ENCODE assay signal across 20 cellular contexts in the genomic region with DNA sequence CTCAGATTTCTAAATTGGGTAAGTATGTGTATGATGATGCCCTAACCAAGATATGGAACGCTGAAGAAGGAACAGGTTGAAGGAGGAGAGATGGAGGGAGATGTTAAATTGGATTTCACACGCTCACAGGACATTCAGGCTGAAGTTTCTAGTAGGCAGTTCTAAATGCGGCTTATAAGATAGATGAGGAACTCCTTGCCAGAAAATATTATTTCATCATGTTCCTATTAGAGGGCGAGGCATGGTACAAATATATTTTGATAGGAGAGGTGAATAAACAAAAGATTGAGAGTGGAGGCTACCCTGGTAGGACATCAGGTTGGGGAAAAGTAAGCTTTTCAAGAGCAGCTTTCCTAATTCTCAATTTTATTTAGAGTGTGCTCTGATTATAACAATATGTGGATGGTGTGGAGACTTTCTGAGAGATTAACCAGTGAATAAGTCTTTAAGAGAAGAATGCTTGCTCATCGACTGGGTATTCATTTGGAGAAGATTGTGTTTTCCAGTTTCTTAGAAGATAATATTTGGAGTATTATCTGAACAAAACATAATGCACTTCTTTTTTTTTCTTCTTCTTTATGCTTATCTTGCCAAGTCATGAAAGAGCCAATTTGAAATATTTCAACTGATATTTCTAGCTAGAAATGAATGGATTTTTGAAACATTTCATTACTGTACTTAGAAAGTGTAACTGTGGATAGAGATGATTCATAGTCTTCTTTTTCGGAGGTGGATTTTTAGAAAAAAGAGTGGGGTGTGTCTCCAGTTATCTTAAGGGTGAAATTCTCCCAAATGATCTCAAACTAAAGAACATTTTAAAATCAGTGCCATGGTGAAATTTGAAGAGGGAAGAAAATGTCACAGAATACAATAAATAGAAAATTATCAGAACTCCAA.
DNase-seq lines count a peak whose midpoint lies in the region; ATAC-seq and TF ChIP-seq lines count a peak whose summit lies in the region.
"Had no signal": no experiment of that assay in that cellular context is flagged by ENCODE, and none has a peak within 500 bp of the region (broad histone marks: within the 10 kb centered on the region; RNA-seq: fewer than 3 reads in every experiment).

No MANE protein-coding gene starts in this region.

- CTCF ChIA-PET in Caco-2 (lab: Charles Lee) = no interaction called here

- no peaks in the 10 kb centered on the region for H3K4me1 ChIP-seq in Caco-2

- TF ChIP-seq CTCF in brain (conservative IDR thresholded peaks at IDR 0.05) (no peak), Caco-2 (IDR thresholded peaks at IDR 0.05; ENCODE audit: insufficient read depth in 1 of 2, low read depth in 1 of 2, low read length in 1 of 2, severe bottlenecking in 1 of 2, unreplicated experiment in 1 of 2) (no peak)

- H3K36me3 ChIP-seq in Caco-2 (ENCODE audit: control insufficient read depth, insufficient read depth, low read length) = no peaks in the 10 kb centered on the region

- H3K27ac Mint-ChIP-seq in brain (peak overlapping the region in 3 of 5 experiments; percentile 11 to 39 (median 28)), Caco-2 (ENCODE audit: unreplicated experiment) (no peak overlapping the region)
- H3K27ac Mint-ChIP-seq: CD14-positive monocyte, IgD-negative memory B cell had no signal

- peaks cover 17% of the 10 kb centered on the region for H3K36me3 Mint-ChIP-seq in brain
- H3K36me3 Mint-ChIP-seq in Caco-2 (ENCODE audit: insufficient read depth, unreplicated experiment) = no peaks in the 10 kb centered on the region

- no peak overlapping the region for H3K4me3 ChIP-seq in Caco-2 (ENCODE audit: low read depth, low read length)

- ATAC-seq in Right ventricle myocardium superior (ENCODE audit: poor library complexity) (peak; percentile 88), left ventricle myocardium superior (peak; percentile 90)
- ATAC-seq: PC-3 had no signal

- no peaks in the 10 kb centered on the region for H3K9me3 ChIP-seq in Caco-2

- intact Hi-C loops in Right ventricle myocardium superior (cut with DNase I) = no loop called here
- intact Hi-C loops in cardiac septum (cut with DNase I) = no loop called here
- intact Hi-C loops in left ventricle myocardium superior (cut with micrococcal nuclease) = no loop called here
- intact Hi-C loops in Caco-2 (cut with micrococcal nuclease; ENCODE audit: unreplicated experiment) = no loop called here

- H3K27me3 Mint-ChIP-seq in brain (no peaks in the 10 kb centered on the region), Caco-2 (ENCODE audit: insufficient read depth, unreplicated experiment) (peaks cover 3% of the 10 kb centered on the region)

- POLR2A ChIA-PET in Caco-2 (lab: Charles Lee) = no interaction called here

- H3K4me1 Mint-ChIP-seq in brain (peaks cover 37% of the 10 kb centered on the region), Caco-2 (ENCODE audit: low read depth, unreplicated experiment) (no peaks in the 10 kb centered on the region)

- peaks cover 18 to 51% (median 19%) of the 10 kb centered on the region in 5 experiments for H3K9me3 Mint-ChIP-seq in brain
- peaks cover 10% of the 10 kb centered on the region for H3K9me3 Mint-ChIP-seq in Caco-2 (ENCODE audit: unreplicated experiment)

- no peak overlapping the region for H3K4me3 Mint-ChIP-seq in brain
- H3K4me3 Mint-ChIP-seq in Caco-2 (ENCODE audit: unreplicated experiment) = no peak overlapping the region
- H3K4me3 Mint-ChIP-seq: CD14-positive monocyte, IgD-negative memory B cell had no signal

- H3K27me3 ChIP-seq in Caco-2 (replicated peaks; ENCODE audit: control insufficient read depth, insufficient read depth, low read length) = no peaks in the 10 kb centered on the region

- no peak for DNase-seq in Right ventricle myocardium superior
- DNase-seq in cardiac septum (ENCODE audit: low spot score) = no peak
- no peak for DNase-seq in left ventricle myocardium superior
- DNase-seq in superior temporal gyrus (ENCODE audit: extremely low spot score) = peak; percentile 21
- no peak for DNase-seq in activated CD4-positive, alpha-beta T cell treated with anti-CD3 and anti-CD28 coated beads for 1 hour
- no peak for DNase-seq in pons (ENCODE audit: low spot score)
- DNase-seq in Caco-2 = no peak
- DNase-seq: AML-193, DMS53, EL, MV-4-11, NCI-H1694 treated with DMSO at 0.1 percent for 48 hours, NCI-H2081 treated with DMSO at 0.1 percent for 48 hours, NCI-H2171 treated with DMSO at 0.1 percent for 48 hours, NCI-H524 treated with DMSO at 0.1 percent for 48 hours, PC-3, SHP77 treated with DMSO at 0.1 percent for 48 hours had no signal

- no TSS peak for BruUV-seq in Caco-2 (replicated peaks; lab: Mats Ljungman, UMichigan)
